In the genomic region with DNA sequence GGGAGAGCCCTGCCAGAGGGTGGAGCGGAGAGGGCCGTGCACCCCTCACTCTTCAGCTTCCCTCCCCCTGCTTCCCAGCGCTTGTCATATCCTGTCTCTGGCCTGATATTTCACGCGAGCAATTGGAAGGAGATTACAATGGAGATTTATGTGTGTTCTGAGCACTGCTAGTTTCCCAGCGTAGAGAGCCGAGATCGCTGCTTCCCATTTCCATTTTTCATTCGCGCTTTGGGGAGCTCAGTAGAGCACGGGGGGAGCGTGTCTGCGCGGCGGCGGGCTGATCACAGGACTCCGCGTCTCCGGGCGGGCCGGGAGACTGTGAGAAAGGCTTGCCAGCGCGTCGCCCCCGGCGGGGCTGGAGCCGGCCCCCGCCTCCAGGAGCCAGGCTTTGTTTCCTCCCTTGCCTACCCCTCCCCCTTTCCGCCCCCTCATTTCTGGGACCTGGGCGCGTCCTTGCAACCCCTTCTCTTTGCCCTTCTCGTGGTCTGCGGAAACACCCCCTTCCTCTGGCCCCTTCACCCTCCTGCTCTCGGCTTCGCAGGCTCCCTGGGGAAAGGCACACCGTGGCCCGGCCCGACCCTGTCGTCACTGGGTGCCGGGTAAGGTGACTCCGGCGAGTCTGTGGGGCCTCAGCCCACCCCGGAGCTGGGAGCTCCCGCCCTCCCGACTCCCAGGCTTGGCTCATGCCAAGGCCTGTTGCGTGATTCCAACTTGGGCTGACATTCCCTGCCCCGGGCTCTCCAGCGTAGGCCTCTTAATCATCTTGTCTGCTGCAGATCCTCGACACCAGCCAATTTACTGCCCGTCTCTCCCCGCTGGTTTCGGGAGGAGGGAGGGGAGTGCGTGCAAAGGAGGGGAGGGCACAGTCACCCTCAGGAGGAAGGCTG, we compare ENCODE assay signal across 9 cellular contexts. TPM values are rescaled to one million over a fixed set of nuclear protein-coding genes. Genes with fewer than 3 reads are reported as not detected.
DNase-seq lines count a peak whose midpoint lies in the region; ATAC-seq and TF ChIP-seq lines count a peak whose summit lies in the region.
"Had no signal": no experiment of that assay in that cellular context is flagged by ENCODE, and none has a peak within 500 bp of the region (broad histone marks: within the 10 kb centered on the region; RNA-seq: fewer than 3 reads in every experiment).

No MANE protein-coding gene starts in this region.

- no peaks in the 10 kb centered on the region for H3K36me3 ChIP-seq in WERI-Rb-1

- no peak overlapping the region for H3K27ac ChIP-seq in HL-60 (replicated peaks)
- no peak overlapping the region for H3K27ac ChIP-seq in WERI-Rb-1

- H3K4me3 ChIP-seq in HL-60 (replicated peaks; ENCODE audit: insufficient read depth, low read length): peak overlapping the region; percentile 15
- peak overlapping the region; percentile 47 for H3K4me3 ChIP-seq in WERI-Rb-1 (ENCODE audit: low read depth, low read length)
- peak overlapping the region; percentile 45 for H3K4me3 ChIP-seq in fibroblast of villous mesenchyme (ENCODE audit: low read depth, low read length)
- H3K4me3 ChIP-seq in skeletal muscle cell (ENCODE audit: low read depth, low read length): peak overlapping the region; percentile 58

- peaks cover 91% of the 10 kb centered on the region for H3K27me3 ChIP-seq in HL-60 (ENCODE audit: insufficient read depth, poor library complexity, severe bottlenecking)
- H3K27me3 ChIP-seq in WERI-Rb-1 (ENCODE audit: insufficient read depth, low read depth, severe bottlenecking): peaks cover 100% of the 10 kb centered on the region

- no peaks in the 10 kb centered on the region for H3K9me3 ChIP-seq in WERI-Rb-1 (ENCODE audit: severe bottlenecking)

- no peak for ATAC-seq in GM18873 (IDR thresholded peaks at IDR 0.05; ENCODE audit: low FRiP score, unreplicated experiment)

- TF ChIP-seq CTCF in HL-60 (IDR thresholded peaks at IDR 0.05; ENCODE audit: insufficient read depth, low read length) (no peak), WERI-Rb-1 (IDR thresholded peaks at IDR 0.05; ENCODE audit: low read depth, low read length) (no peak), fibroblast of villous mesenchyme (IDR thresholded peaks at IDR 0.05; ENCODE audit: insufficient read depth, low read depth, low read length) (no peak)

- DNase-seq in D341Med (ENCODE audit: low spot score): peak; percentile 64
- DNase-seq in HL-60 (ENCODE audit: low read depth in 1 of 2, low spot score in 1 of 2): no peak
- DNase-seq in WERI-Rb-1: no peak
- DNase-seq in fibroblast of villous mesenchyme (ENCODE audit: low read depth): no peak
- DNase-seq in skeletal muscle cell (ENCODE audit: low read depth): peak; percentile 79
- DNase-seq in SIG-M5 (lab: John Stamatoyannopoulos, UW): no peak
- no peak for DNase-seq in activated CD4-positive, CD25-positive, alpha-beta regulatory T cell (lab: John Stamatoyannopoulos, UW)

RNA-seq across cellular contexts. Expression of gene DLX2, which starts 5.8 kb away (rescaled TPM):
- under 0.01 TPM in 2 replicates for total RNA-seq in fibroblast of villous mesenchyme
- total RNA-seq: T-helper 2 cell treated with Interferon-gamma antibody and Interleukin-4, amounts not matched to agents 100 ng/mL and 5 ng/mL, for 36 hours had no signal

RNA-seq across cellular contexts. Expression of gene DLX1, which starts 11.6 kb away (rescaled TPM):
- not detected in 2 replicates for total RNA-seq in fibroblast of villous mesenchyme
- total RNA-seq: T-helper 2 cell treated with Interferon-gamma antibody and Interleukin-4, amounts not matched to agents 100 ng/mL and 5 ng/mL, for 36 hours had no signal

Comparison
In these comparisons a context has a peak if more than half of its experiments do, and no peak if none do; other contexts are left out.
1. DNase-seq: peak in D341Med (single experiment) and skeletal muscle cell (single experiment); none in HL-60 (0 of 2), WERI-Rb-1 (single experiment), fibroblast of villous mesenchyme (single experiment), SIG-M5 (single experiment) and activated CD4-positive, CD25-positive, alpha-beta regulatory T cell (0 of 4).
2. Peak in every context shown above with its lines, with median percentiles within 50 percentile points of each other: H3K4me3 ChIP-seq.